Comparison of ENCODE assay signal across 9 cellular contexts in the genomic region with DNA sequence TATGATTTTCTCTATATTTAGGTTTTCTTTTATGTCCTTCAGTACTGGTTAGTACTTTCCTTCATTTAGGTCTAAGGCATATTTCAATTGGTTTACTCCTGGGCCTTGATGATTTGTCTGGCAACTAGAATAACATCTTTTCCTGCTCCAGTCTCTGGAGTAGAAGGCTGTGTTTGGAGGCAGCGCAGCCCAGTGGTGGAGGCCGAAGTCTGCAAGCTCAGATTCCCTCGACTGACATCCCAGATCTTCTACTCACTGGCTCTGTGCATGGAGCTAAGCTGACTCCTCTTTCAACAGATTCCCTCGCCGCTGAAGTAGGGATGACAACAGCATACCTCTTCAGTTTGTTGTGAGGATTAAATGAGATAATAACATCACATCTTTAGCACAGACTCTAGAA.
A peak's percentile ranks its signal among the peaks of the same experiment; 100 is the strongest.
DNase-seq lines count a peak whose midpoint lies in the region; ATAC-seq and TF ChIP-seq lines count a peak whose summit lies in the region.
"Had no signal": no experiment of that assay in that cellular context is flagged by ENCODE, and none has a peak within 500 bp of the region (broad histone marks: within the 10 kb centered on the region; RNA-seq: fewer than 3 reads in every experiment).

No MANE protein-coding gene starts in this region.

- H3K4me3 ChIP-seq in endodermal cell (ENCODE audit: low read length) (no peak overlapping the region), psoas muscle (no peak overlapping the region)

- H3K27ac Mint-ChIP-seq in endodermal cell (peak overlapping the region; percentile 89), T-helper 17 cell (no peak overlapping the region)
- H3K27ac Mint-ChIP-seq: activated naive CD8-positive, alpha-beta T cell treated with anti-CD3 and anti-CD28 coated beads, Interleukin-2, amount 10 ng/mL, durations not matched to agents 7 days and 5 days had no signal

- intact Hi-C loops in psoas muscle (cut with DNase I) = no loop called here

- in situ Hi-C loops in ACHN (cut with HindIII; ENCODE audit: low pct_ligation_motif_present, low pct_unique_long_range_greater_than_20kb, low sequenced_read_pairs) = no loop called here

- no peaks in the 10 kb centered on the region for H3K4me1 ChIP-seq in endodermal cell (ENCODE audit: control insufficient read depth, insufficient read depth, low read length)
- H3K4me1 ChIP-seq in psoas muscle = no peaks in the 10 kb centered on the region

- WGBS in endodermal cell (ENCODE audit: insufficient coverage in 1 of 2, insufficient read length in 1 of 2), 2 experiments = 20 to 42% methylated on average over 1 to 5 of the region's 5 CpGs
- WGBS in psoas muscle, 3 donors = 65 to 71% (median 66%) methylated on average over 5 of the region's 5 CpGs

- H3K36me3 ChIP-seq in endodermal cell (ENCODE audit: control insufficient read depth, insufficient read depth, low read length) (no peaks in the 10 kb centered on the region), psoas muscle (ENCODE audit: insufficient read depth in 1 of 2, low read depth in 1 of 2) (no peaks in the 10 kb centered on the region)

- peak; percentile 37 for DNase-seq in ACHN
- peak; percentile 51 for DNase-seq in NCI-H1092 (lab: John Stamatoyannopoulos, UW)
- DNase-seq in endodermal cell = peak; percentile 86
- DNase-seq in psoas muscle = no peak
- DNase-seq in T-helper 17 cell = no peak
- DNase-seq in middle frontal gyrus (ENCODE audit: extremely low spot score, low spot score) = no peak
- DNase-seq: activated naive CD8-positive, alpha-beta T cell treated with anti-CD3 and anti-CD28 coated beads, Interleukin-2, amount 10 ng/mL, durations not matched to agents 7 days and 5 days had no signal

- H3K4me1 Mint-ChIP-seq in endodermal cell = peaks cover 37% of the 10 kb centered on the region
- H3K4me1 Mint-ChIP-seq in T-helper 17 cell = no peaks in the 10 kb centered on the region
- H3K4me1 Mint-ChIP-seq: activated naive CD8-positive, alpha-beta T cell treated with anti-CD3 and anti-CD28 coated beads, Interleukin-2, amount 10 ng/mL, durations not matched to agents 7 days and 5 days had no signal

- H3K4me3 Mint-ChIP-seq in endodermal cell (no peak overlapping the region), T-helper 17 cell (no peak overlapping the region)
- H3K4me3 Mint-ChIP-seq: activated naive CD8-positive, alpha-beta T cell treated with anti-CD3 and anti-CD28 coated beads, Interleukin-2, amount 10 ng/mL, durations not matched to agents 7 days and 5 days had no signal

- H3K27ac ChIP-seq in endodermal cell (ENCODE audit: low read depth, low read length) (no peak overlapping the region), psoas muscle (no peak overlapping the region)

- H3K27me3 ChIP-seq in endodermal cell (ENCODE audit: control insufficient read depth, insufficient read depth, low read length, poor library complexity, severe bottlenecking) = no peaks in the 10 kb centered on the region
- H3K27me3 ChIP-seq in psoas muscle (ENCODE audit: insufficient read depth in 3 of 3, low read length in 2 of 3) = no peaks in the 10 kb centered on the region

- peaks cover 6% of the 10 kb centered on the region for H3K36me3 Mint-ChIP-seq in endodermal cell (ENCODE audit: low read depth)
- no peaks in the 10 kb centered on the region for H3K36me3 Mint-ChIP-seq in T-helper 17 cell (ENCODE audit: low read depth)
- H3K36me3 Mint-ChIP-seq: activated naive CD8-positive, alpha-beta T cell treated with anti-CD3 and anti-CD28 coated beads, Interleukin-2, amount 10 ng/mL, durations not matched to agents 7 days and 5 days had no signal

- H3K9ac ChIP-seq in endodermal cell (ENCODE audit: extremely low read depth, low read length, poor library complexity, severe bottlenecking) = no peak overlapping the region

- ATAC-seq in GM18519 (IDR thresholded peaks at IDR 0.05; ENCODE audit: low FRiP score, unreplicated experiment) (peak; percentile 61), psoas muscle (no peak), HG03039 (IDR thresholded peaks at IDR 0.05; ENCODE audit: unreplicated experiment) (no peak), T-helper 17 cell (no peak)

- peaks cover 9% of the 10 kb centered on the region for H3K9me3 Mint-ChIP-seq in endodermal cell

- no peaks in the 10 kb centered on the region for H3K27me3 Mint-ChIP-seq in endodermal cell (ENCODE audit: insufficient read depth)
- peaks cover 26% of the 10 kb centered on the region for H3K27me3 Mint-ChIP-seq in T-helper 17 cell

- H3K9me3 ChIP-seq in endodermal cell (ENCODE audit: control insufficient read depth, low read length) = peaks cover 9% of the 10 kb centered on the region
- no peaks in the 10 kb centered on the region for H3K9me3 ChIP-seq in psoas muscle
- no peaks in the 10 kb centered on the region for H3K9me3 ChIP-seq in T-helper 17 cell (ENCODE audit: control insufficient read depth, low read length, poor library complexity, severe bottlenecking)

- TF ChIP-seq CTCF in endodermal cell (conservative IDR thresholded peaks at IDR 0.05) (peak; percentile 73), psoas muscle (IDR thresholded peaks at IDR 0.05) (peak; percentile 17)

Comparison
In these comparisons a context has a peak if more than half of its experiments do, and no peak if none do; other contexts are left out.
1. DNase-seq: peak in ACHN (single experiment), NCI-H1092 (single experiment) and endodermal cell (single experiment); none in psoas muscle (0 of 2), T-helper 17 cell (0 of 3) and middle frontal gyrus (single experiment).